ENCODE assay signal across 1 cellular context in the genomic region with DNA sequence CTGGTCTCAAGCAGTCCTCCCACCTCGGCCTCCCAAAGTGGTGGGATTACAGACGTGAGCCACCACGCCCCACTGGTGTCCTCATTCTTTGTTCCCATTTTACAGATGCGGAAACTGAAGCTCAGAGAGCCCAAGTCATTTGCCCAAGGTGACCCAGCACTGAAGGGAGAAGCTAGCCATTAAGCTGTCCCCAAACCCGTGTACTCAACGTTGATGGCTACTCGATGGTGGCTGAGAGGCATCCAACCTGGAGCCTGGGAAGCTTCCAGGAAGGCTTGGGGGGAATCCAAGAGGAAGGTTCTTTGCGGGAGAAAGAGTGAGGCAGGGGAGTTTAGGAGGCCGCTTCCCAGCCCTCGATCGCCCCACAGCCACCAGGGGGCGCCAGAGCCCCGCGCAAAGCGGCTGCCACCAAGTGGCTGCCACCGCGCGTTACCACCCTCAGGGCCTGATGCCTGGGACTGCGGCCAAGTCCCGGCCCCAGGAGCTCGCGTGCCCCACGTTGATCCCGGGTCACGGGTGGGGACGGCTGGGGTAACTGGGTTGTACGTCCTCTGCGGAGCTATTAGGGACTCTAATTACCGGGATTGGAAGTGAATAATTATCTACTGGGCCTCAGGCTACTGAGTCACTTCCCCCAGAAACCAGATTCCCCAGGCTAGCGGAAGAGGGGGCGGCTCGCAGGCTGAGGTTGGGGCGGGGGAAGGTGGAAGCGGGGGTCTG.
TF ChIP-seq lines count a peak whose summit lies in the region.

No MANE protein-coding gene starts in this region.

TF ChIP-seq in K562, 482 proteins besides CTCF, POLR2A, EP300 and RAD21 (continued from another document and continues in another):
- TF ChIP-seq, protein P1, sequence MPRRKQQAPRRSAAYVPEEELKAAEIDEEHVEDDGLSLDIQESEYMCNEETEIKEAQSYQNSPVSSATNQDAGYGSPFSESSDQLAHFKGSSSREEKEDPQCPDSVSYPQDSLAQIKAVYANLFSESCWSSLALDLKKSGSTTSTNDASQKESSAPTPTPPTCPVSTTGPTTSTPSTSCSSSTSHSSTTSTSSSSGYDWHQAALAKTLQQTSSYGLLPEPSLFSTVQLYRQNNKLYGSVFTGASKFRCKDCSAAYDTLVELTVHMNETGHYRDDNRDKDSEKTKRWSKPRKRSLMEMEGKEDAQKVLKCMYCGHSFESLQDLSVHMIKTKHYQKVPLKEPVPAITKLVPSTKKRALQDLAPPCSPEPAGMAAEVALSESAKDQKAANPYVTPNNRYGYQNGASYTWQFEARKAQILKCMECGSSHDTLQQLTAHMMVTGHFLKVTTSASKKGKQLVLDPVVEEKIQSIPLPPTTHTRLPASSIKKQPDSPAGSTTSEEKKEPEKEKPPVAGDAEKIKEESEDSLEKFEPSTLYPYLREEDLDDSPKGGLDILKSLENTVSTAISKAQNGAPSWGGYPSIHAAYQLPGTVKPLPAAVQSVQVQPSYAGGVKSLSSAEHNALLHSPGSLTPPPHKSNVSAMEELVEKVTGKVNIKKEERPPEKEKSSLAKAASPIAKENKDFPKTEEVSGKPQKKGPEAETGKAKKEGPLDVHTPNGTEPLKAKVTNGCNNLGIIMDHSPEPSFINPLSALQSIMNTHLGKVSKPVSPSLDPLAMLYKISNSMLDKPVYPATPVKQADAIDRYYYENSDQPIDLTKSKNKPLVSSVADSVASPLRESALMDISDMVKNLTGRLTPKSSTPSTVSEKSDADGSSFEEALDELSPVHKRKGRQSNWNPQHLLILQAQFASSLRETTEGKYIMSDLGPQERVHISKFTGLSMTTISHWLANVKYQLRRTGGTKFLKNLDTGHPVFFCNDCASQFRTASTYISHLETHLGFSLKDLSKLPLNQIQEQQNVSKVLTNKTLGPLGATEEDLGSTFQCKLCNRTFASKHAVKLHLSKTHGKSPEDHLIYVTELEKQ (CRISPR knock-in tag; IDR thresholded peaks at IDR 0.05) = no peak
- TF ChIP-seq, protein P2, sequence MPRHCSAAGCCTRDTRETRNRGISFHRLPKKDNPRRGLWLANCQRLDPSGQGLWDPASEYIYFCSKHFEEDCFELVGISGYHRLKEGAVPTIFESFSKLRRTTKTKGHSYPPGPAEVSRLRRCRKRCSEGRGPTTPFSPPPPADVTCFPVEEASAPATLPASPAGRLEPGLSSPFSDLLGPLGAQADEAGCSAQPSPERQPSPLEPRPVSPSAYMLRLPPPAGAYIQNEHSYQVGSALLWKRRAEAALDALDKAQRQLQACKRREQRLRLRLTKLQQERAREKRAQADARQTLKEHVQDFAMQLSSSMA (CRISPR knock-in tag; IDR thresholded peaks at IDR 0.05) = no peak
- TF ChIP-seq, protein P3, sequence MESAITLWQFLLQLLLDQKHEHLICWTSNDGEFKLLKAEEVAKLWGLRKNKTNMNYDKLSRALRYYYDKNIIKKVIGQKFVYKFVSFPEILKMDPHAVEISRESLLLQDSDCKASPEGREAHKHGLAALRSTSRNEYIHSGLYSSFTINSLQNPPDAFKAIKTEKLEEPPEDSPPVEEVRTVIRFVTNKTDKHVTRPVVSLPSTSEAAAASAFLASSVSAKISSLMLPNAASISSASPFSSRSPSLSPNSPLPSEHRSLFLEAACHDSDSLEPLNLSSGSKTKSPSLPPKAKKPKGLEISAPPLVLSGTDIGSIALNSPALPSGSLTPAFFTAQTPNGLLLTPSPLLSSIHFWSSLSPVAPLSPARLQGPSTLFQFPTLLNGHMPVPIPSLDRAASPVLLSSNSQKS (CRISPR knock-in tag; IDR thresholded peaks at IDR 0.05) = no peak
- no peak for TF ChIP-seq SAFB2 (IDR thresholded peaks at IDR 0.05; ENCODE audit: borderline replicate concordance, low read depth, low read length, severe bottlenecking)
- no peak for TF ChIP-seq GTF2E2 (tag; IDR thresholded peaks at IDR 0.05)
- TF ChIP-seq, protein P4, sequence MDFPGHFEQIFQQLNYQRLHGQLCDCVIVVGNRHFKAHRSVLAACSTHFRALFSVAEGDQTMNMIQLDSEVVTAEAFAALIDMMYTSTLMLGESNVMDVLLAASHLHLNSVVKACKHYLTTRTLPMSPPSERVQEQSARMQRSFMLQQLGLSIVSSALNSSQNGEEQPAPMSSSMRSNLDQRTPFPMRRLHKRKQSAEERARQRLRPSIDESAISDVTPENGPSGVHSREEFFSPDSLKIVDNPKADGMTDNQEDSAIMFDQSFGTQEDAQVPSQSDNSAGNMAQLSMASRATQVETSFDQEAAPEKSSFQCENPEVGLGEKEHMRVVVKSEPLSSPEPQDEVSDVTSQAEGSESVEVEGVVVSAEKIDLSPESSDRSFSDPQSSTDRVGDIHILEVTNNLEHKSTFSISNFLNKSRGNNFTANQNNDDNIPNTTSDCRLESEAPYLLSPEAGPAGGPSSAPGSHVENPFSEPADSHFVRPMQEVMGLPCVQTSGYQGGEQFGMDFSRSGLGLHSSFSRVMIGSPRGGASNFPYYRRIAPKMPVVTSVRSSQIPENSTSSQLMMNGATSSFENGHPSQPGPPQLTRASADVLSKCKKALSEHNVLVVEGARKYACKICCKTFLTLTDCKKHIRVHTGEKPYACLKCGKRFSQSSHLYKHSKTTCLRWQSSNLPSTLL (IDR thresholded peaks at IDR 0.05) = no peak
- no peak for TF ChIP-seq ZSCAN29 (IDR thresholded peaks at IDR 0.05)
- no peak for TF ChIP-seq ZZZ3 (IDR thresholded peaks at IDR 0.05)
- TF ChIP-seq EP400 (IDR thresholded peaks at IDR 0.05) = peak; percentile 46; the same call in 1 of the 2 replicates
- TF ChIP-seq TCFL5 (CRISPR knock-in tag; conservative IDR thresholded peaks at IDR 0.05) = no peak
- no peak for TF ChIP-seq RBM34 (IDR thresholded peaks at IDR 0.05; ENCODE audit: borderline replicate concordance, insufficient read depth, low read length)
- no peak for TF ChIP-seq FOXK1 (CRISPR knock-in tag; IDR thresholded peaks at IDR 0.05; ENCODE audit: borderline replicate concordance)
- TF ChIP-seq JUND (IDR thresholded peaks at IDR 0.05; ENCODE audit: borderline replicate concordance, low read depth, low read length) = no peak; the same call in 1 of the 2 replicates
- TF ChIP-seq JUND (tag; IDR thresholded peaks at IDR 0.05; ENCODE audit: borderline replicate concordance, low read depth, low read length) = peak; percentile 12; the same call in 1 of the 3 replicates
- TF ChIP-seq MAFK (IDR thresholded peaks at IDR 0.05; ENCODE audit: low read length) = 0 out of 2 replicates have a peak, but pooled peaks have one; percentile 3
- TF ChIP-seq ZFP30 (CRISPR knock-in tag; IDR thresholded peaks at IDR 0.05; ENCODE audit: borderline replicate concordance) = no peak
- TF ChIP-seq, protein P5, sequence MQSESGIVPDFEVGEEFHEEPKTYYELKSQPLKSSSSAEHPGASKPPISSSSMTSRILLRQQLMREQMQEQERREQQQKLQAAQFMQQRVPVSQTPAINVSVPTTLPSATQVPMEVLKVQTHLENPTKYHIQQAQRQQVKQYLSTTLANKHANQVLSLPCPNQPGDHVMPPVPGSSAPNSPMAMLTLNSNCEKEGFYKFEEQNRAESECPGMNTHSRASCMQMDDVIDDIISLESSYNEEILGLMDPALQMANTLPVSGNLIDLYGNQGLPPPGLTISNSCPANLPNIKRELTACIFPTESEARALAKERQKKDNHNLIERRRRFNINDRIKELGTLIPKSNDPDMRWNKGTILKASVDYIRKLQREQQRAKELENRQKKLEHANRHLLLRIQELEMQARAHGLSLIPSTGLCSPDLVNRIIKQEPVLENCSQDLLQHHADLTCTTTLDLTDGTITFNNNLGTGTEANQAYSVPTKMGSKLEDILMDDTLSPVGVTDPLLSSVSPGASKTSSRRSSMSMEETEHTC (IDR thresholded peaks at IDR 0.05) = no peak
- TF ChIP-seq, protein P6, sequence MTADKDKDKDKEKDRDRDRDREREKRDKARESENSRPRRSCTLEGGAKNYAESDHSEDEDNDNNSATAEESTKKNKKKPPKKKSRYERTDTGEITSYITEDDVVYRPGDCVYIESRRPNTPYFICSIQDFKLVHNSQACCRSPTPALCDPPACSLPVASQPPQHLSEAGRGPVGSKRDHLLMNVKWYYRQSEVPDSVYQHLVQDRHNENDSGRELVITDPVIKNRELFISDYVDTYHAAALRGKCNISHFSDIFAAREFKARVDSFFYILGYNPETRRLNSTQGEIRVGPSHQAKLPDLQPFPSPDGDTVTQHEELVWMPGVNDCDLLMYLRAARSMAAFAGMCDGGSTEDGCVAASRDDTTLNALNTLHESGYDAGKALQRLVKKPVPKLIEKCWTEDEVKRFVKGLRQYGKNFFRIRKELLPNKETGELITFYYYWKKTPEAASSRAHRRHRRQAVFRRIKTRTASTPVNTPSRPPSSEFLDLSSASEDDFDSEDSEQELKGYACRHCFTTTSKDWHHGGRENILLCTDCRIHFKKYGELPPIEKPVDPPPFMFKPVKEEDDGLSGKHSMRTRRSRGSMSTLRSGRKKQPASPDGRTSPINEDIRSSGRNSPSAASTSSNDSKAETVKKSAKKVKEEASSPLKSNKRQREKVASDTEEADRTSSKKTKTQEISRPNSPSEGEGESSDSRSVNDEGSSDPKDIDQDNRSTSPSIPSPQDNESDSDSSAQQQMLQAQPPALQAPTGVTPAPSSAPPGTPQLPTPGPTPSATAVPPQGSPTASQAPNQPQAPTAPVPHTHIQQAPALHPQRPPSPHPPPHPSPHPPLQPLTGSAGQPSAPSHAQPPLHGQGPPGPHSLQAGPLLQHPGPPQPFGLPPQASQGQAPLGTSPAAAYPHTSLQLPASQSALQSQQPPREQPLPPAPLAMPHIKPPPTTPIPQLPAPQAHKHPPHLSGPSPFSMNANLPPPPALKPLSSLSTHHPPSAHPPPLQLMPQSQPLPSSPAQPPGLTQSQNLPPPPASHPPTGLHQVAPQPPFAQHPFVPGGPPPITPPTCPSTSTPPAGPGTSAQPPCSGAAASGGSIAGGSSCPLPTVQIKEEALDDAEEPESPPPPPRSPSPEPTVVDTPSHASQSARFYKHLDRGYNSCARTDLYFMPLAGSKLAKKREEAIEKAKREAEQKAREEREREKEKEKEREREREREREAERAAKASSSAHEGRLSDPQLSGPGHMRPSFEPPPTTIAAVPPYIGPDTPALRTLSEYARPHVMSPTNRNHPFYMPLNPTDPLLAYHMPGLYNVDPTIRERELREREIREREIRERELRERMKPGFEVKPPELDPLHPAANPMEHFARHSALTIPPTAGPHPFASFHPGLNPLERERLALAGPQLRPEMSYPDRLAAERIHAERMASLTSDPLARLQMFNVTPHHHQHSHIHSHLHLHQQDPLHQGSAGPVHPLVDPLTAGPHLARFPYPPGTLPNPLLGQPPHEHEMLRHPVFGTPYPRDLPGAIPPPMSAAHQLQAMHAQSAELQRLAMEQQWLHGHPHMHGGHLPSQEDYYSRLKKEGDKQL (CRISPR knock-in tag; IDR thresholded peaks at IDR 0.05; ENCODE audit: borderline replicate concordance) = no peak
- TF ChIP-seq GABPB2 (CRISPR knock-in tag; conservative IDR thresholded peaks at IDR 0.05) = no peak
- no peak for TF ChIP-seq RBBP5 (IDR thresholded peaks at IDR 0.05; ENCODE audit: borderline replicate concordance, insufficient read depth, low read length, poor library complexity, severe bottlenecking)
- TF ChIP-seq SREBF2 (CRISPR knock-in tag; IDR thresholded peaks at IDR 0.05) = no peak
- TF ChIP-seq POLR3A (IDR thresholded peaks at IDR 0.05; ENCODE audit: borderline replicate concordance, extremely low read depth, insufficient read depth, insufficient read length) = no peak
- no peak for TF ChIP-seq LARP7 (IDR thresholded peaks at IDR 0.05)
- TF ChIP-seq RCOR1 (IDR thresholded peaks at IDR 0.05; ENCODE audit: borderline replicate concordance in 1 of 2, low read depth in 2 of 2, low read length in 2 of 2) = peak; percentile 62 to 63
- TF ChIP-seq LEF1 (IDR thresholded peaks at IDR 0.05) = 0 out of 2 replicates have a peak, but pooled peaks have one; percentile 32
- TF ChIP-seq POLR2AphosphoS5 (IDR thresholded peaks at IDR 0.05; ENCODE audit: control insufficient read depth, insufficient read depth, low read depth, low read length) = no peak
- peak; percentile 45; the same call in 1 of the 2 replicates for TF ChIP-seq FOSL1 (tag; conservative IDR thresholded peaks at IDR 0.05)
- peak; percentile 31; the same call in 1 of the 2 replicates for TF ChIP-seq ZNF263 (CRISPR knock-in tag; IDR thresholded peaks at IDR 0.05; ENCODE audit: borderline replicate concordance)
- TF ChIP-seq SRSF3 (IDR thresholded peaks at IDR 0.05; ENCODE audit: insufficient read depth, low read length) = no peak
- TF ChIP-seq SPI1 (IDR thresholded peaks at IDR 0.05; ENCODE audit: borderline replicate concordance, low read depth, low read length) = no peak
- no peak for TF ChIP-seq KAT8 (IDR thresholded peaks at IDR 0.05; ENCODE audit: low read depth)
- no peak for TF ChIP-seq ELF1 (tag; IDR thresholded peaks at IDR 0.05)
- TF ChIP-seq RBFOX2 (IDR thresholded peaks at IDR 0.05; ENCODE audit: low read depth, low read length) = peak; percentile 74
- TF ChIP-seq SMAD4 (CRISPR knock-in tag; conservative IDR thresholded peaks at IDR 0.05) = no peak
- TF ChIP-seq PHB2 (IDR thresholded peaks at IDR 0.05; ENCODE audit: low read depth) = no peak
- TF ChIP-seq NFIC (IDR thresholded peaks at IDR 0.05) = peak; percentile 94
- TF ChIP-seq, protein P7, sequence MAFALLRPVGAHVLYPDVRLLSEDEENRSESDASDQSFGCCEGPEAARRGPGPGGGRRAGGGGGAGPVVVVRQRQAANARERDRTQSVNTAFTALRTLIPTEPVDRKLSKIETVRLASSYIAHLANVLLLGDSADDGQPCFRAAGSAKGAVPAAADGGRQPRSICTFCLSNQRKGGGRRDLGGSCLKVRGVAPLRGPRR (CRISPR knock-in tag; IDR thresholded peaks at IDR 0.05) = no peak
- TF ChIP-seq ZKSCAN1 (IDR thresholded peaks at IDR 0.05; ENCODE audit: low read depth, low read length) = no peak
- no peak for TF ChIP-seq TCF7 (IDR thresholded peaks at IDR 0.05; ENCODE audit: borderline replicate concordance)
- TF ChIP-seq, protein P8, sequence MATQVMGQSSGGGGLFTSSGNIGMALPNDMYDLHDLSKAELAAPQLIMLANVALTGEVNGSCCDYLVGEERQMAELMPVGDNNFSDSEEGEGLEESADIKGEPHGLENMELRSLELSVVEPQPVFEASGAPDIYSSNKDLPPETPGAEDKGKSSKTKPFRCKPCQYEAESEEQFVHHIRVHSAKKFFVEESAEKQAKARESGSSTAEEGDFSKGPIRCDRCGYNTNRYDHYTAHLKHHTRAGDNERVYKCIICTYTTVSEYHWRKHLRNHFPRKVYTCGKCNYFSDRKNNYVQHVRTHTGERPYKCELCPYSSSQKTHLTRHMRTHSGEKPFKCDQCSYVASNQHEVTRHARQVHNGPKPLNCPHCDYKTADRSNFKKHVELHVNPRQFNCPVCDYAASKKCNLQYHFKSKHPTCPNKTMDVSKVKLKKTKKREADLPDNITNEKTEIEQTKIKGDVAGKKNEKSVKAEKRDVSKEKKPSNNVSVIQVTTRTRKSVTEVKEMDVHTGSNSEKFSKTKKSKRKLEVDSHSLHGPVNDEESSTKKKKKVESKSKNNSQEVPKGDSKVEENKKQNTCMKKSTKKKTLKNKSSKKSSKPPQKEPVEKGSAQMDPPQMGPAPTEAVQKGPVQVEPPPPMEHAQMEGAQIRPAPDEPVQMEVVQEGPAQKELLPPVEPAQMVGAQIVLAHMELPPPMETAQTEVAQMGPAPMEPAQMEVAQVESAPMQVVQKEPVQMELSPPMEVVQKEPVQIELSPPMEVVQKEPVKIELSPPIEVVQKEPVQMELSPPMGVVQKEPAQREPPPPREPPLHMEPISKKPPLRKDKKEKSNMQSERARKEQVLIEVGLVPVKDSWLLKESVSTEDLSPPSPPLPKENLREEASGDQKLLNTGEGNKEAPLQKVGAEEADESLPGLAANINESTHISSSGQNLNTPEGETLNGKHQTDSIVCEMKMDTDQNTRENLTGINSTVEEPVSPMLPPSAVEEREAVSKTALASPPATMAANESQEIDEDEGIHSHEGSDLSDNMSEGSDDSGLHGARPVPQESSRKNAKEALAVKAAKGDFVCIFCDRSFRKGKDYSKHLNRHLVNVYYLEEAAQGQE (CRISPR knock-in tag; IDR thresholded peaks at IDR 0.05; ENCODE audit: low read depth) = no peak
- no peak for TF ChIP-seq HIVEP1 (CRISPR knock-in tag; IDR thresholded peaks at IDR 0.05)
